1 cellular context compared by ENCODE assay signal in the genomic region with DNA sequence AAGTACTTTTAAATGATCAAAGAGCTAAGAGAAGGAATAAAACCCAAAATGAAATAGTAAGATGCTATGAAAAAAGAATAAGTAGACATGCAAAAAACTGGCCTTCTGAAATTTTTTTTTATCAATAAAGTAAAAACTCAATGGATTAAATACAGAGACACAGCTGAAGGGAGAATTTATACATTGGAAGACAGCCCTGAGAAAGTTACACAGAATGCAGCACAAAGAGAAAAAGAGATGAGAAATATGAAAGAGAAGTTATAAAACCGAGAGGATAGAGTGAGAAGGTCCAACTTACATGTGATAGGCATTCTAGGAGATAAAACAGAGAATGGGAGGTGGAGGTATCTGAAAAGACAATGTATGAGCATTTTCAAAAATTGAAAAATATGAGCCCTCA.
TF ChIP-seq lines count a peak whose summit lies in the region.

No MANE protein-coding gene starts in this region.

TF ChIP-seq in SK-N-SH, 30 proteins besides CTCF, POLR2A, EP300 and RAD21 (continued from another document):
- TF ChIP-seq RCOR1 (IDR thresholded peaks at IDR 0.05; ENCODE audit: low read length) (no peak), SIN3A (IDR thresholded peaks at IDR 0.05; ENCODE audit: borderline replicate concordance, low read depth, low read length) (no peak), GATA2 (CRISPR knock-in tag; IDR thresholded peaks at IDR 0.05) (no peak), TEAD4 (IDR thresholded peaks at IDR 0.05; ENCODE audit: borderline replicate concordance, insufficient read depth) (no peak), NFIC (IDR thresholded peaks at IDR 0.05; ENCODE audit: borderline replicate concordance) (no peak), NRF1 (IDR thresholded peaks at IDR 0.05; ENCODE audit: low read depth, low read length) (no peak), FOXM1 (IDR thresholded peaks at IDR 0.05; ENCODE audit: low read depth) (no peak), FOSL2 (IDR thresholded peaks at IDR 0.05; ENCODE audit: borderline replicate concordance, low read depth) (no peak), TAF1 (IDR thresholded peaks at IDR 0.05; ENCODE audit: borderline replicate concordance, low read depth, low read length) (no peak), POLR2AphosphoS5 (IDR thresholded peaks at IDR 0.05; ENCODE audit: low read depth, low read length) (no peak), CHD2 (IDR thresholded peaks at IDR 0.05; ENCODE audit: low read length, partially characterized antibody) (no peak), FOXJ3 (CRISPR knock-in tag; IDR thresholded peaks at IDR 0.05) (no peak), TCF12 (IDR thresholded peaks at IDR 0.05) (no peak)
- TF ChIP-seq, protein P1, sequence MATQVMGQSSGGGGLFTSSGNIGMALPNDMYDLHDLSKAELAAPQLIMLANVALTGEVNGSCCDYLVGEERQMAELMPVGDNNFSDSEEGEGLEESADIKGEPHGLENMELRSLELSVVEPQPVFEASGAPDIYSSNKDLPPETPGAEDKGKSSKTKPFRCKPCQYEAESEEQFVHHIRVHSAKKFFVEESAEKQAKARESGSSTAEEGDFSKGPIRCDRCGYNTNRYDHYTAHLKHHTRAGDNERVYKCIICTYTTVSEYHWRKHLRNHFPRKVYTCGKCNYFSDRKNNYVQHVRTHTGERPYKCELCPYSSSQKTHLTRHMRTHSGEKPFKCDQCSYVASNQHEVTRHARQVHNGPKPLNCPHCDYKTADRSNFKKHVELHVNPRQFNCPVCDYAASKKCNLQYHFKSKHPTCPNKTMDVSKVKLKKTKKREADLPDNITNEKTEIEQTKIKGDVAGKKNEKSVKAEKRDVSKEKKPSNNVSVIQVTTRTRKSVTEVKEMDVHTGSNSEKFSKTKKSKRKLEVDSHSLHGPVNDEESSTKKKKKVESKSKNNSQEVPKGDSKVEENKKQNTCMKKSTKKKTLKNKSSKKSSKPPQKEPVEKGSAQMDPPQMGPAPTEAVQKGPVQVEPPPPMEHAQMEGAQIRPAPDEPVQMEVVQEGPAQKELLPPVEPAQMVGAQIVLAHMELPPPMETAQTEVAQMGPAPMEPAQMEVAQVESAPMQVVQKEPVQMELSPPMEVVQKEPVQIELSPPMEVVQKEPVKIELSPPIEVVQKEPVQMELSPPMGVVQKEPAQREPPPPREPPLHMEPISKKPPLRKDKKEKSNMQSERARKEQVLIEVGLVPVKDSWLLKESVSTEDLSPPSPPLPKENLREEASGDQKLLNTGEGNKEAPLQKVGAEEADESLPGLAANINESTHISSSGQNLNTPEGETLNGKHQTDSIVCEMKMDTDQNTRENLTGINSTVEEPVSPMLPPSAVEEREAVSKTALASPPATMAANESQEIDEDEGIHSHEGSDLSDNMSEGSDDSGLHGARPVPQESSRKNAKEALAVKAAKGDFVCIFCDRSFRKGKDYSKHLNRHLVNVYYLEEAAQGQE (IDR thresholded peaks at IDR 0.05; ENCODE audit: low read depth, low read length) = no peak
- TF ChIP-seq, protein P2, sequence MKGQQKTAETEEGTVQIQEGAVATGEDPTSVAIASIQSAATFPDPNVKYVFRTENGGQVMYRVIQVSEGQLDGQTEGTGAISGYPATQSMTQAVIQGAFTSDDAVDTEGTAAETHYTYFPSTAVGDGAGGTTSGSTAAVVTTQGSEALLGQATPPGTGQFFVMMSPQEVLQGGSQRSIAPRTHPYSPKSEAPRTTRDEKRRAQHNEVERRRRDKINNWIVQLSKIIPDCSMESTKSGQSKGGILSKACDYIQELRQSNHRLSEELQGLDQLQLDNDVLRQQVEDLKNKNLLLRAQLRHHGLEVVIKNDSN (IDR thresholded peaks at IDR 0.05; ENCODE audit: borderline replicate concordance, low read depth) = no peak
- TF ChIP-seq, protein P3, sequence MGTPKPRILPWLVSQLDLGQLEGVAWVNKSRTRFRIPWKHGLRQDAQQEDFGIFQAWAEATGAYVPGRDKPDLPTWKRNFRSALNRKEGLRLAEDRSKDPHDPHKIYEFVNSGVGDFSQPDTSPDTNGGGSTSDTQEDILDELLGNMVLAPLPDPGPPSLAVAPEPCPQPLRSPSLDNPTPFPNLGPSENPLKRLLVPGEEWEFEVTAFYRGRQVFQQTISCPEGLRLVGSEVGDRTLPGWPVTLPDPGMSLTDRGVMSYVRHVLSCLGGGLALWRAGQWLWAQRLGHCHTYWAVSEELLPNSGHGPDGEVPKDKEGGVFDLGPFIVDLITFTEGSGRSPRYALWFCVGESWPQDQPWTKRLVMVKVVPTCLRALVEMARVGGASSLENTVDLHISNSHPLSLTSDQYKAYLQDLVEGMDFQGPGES (IDR thresholded peaks at IDR 0.05; ENCODE audit: low read depth, low read length) = no peak
